Comparison of ENCODE assay signal across 27 cellular contexts in the genomic region with DNA sequence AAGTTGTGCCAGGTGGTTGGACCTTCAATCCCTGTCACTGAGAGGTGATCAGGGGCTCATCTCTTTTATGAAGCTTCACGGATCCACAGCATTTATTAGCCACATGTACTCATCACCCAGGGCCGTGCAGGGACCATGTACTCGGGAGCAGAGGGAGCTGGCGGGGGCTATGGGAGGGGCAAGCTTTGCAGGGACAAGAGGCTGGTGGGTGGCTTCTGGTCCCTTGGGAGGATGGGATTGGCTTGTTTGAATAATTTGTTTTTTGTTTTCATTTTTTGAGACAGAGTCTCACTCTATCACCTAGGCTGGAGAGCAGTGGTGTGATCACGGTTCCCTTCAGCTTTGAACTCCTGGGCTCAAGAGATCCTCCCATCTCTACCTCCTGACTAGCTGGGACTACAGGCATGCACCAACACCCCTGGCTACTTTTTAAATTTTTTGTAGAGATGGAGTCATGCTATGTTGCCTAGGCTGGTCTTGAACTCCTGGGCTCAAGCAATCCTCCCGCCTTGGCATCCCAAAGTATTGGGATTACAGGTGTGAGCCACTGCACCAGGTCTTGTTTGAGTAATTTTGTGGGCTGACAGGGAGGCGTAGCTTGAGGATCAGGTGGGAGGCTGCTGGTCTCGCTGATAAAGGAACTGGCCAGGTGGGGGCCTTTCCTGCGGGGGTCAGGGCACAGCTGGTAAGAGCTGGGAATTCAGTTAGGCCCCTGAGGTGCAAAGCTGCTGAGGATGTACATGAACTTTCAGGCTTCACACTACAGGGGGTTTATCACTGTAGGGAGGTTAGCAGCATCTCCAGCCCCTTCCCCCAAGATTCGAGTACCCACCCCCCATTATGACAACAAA.
"Had no signal": no experiment of that assay in that cellular context is flagged by ENCODE, and none has a peak within 500 bp of the region (broad histone marks: within the 10 kb centered on the region; RNA-seq: fewer than 3 reads in every experiment).

No MANE protein-coding gene starts in this region.

- H3K9me3 ChIP-seq: neutrophil, ovary, prostate gland, right lobe of liver, thoracic aorta, thyroid gland, vagina had no signal

- H3K36me3 ChIP-seq: neutrophil, ovary, prostate gland, right lobe of liver, sigmoid colon, stomach, thoracic aorta, thyroid gland, tibial nerve, upper lobe of left lung, vagina had no signal

- ATAC-seq: naive thymus-derived CD8-positive, alpha-beta T cell; right cardiac atrium; right lobe of liver; stimulated activated effector memory CD8-positive, alpha-beta T cell treated with anti-CD3 and anti-CD28 coated beads, Interleukin-12 subunit alpha, Interleukin-12 subunit beta, amount 100 ng/mL, for 72 hours; stimulated activated naive B cell treated with anti-CD40 and anti-IgM and Interleukin-4, amounts not matched to agents 10 μg/mL and 1 μg/mL and 100 μg/mL, for 72 hours had no signal

- DNase-seq: naive B cell; naive thymus-derived CD8-positive, alpha-beta T cell; nephron progenitor cell; nucleus accumbens; ovary; retina; right cardiac atrium; right lobe of liver; sigmoid colon; small intestine; stimulated activated CD4-positive, alpha-beta T cell treated with anti-CD3 and anti-CD28 coated beads, Interleukin-15, amount 100 ng/mL, for 24 hours; stimulated activated CD4-positive, alpha-beta T cell treated with anti-CD3 and anti-CD28 coated beads, Interleukin-2, amount 100 ng/mL, for 24 hours; stimulated activated CD4-positive, alpha-beta T cell treated with anti-CD3 and anti-CD28 coated beads, Interleukin-2, amount 100 ng/mL, for 48 hours; stimulated activated CD4-positive, alpha-beta T cell treated with anti-CD3 and anti-CD28 coated beads, Interleukin-4, amount 100 ng/mL, for 24 hours; stimulated activated naive B cell treated with anti-CD40 and anti-IgM and Interleukin-4, amounts not matched to agents 10 μg/mL and 1 μg/mL and 100 μg/mL, for 72 hours; stimulated activated naive CD4-positive, alpha-beta T cell treated with Interleukin-2 at 50 U/mL for 16 hours; stomach; thyroid gland; trophoblast cell; upper lobe of left lung had no signal

- H3K4me3 ChIP-seq: ovary, prostate gland, right lobe of liver, sigmoid colon, stomach, thoracic aorta, thyroid gland, tibial nerve, upper lobe of left lung, vagina had no signal

- H3K4me1 ChIP-seq: prostate gland, right lobe of liver, sigmoid colon, stomach, thyroid gland, tibial nerve, upper lobe of left lung, vagina had no signal

- FAIRE-seq: small intestine, urothelium cell line had no signal

- H3K27me3 ChIP-seq: neutrophil, ovary, right lobe of liver, sigmoid colon, thyroid gland, tibial nerve, upper lobe of left lung, vagina had no signal

- H3K27ac ChIP-seq: neutrophil, ovary, prostate gland, right lobe of liver, sigmoid colon, stomach, thoracic aorta, thyroid gland, tibial nerve, upper lobe of left lung, vagina had no signal
